In the genomic region with DNA sequence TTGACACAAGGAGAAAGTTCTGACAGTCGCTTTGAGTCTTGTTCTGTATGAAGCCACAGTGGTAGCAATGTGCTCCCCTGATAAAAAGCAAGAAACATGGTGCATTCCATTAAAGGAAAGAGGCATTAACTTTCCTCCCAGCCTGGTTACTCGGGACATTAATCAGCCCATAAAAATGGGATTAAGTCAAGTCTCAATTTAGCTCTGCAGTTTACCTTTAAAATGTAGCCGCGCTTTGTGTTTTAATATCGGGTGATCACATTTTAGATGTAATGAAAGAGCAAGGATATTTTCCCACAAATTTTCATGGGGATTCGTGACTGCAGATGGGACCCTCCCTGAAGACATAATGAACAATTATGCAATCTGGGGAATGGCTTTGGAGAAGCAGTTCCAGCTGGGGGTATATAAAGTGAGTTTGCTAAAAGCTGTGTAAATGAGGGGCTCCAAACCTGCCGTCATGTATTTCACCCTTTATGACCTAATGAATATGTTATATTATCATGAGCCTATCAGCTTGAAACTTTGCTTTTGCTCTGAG, we compare ENCODE assay signal across 31 cellular contexts. TPM values are rescaled to one million over a fixed set of nuclear protein-coding genes. Genes with fewer than 3 reads are reported as not detected.
"Had no signal": no experiment of that assay in that cellular context is flagged by ENCODE, and none has a peak within 500 bp of the region (broad histone marks: within the 10 kb centered on the region; RNA-seq: fewer than 3 reads in every experiment).

No MANE protein-coding gene starts in this region.

- DNase-seq: activated CD4-positive, alpha-beta memory T cell treated with anti-CD3 and anti-CD28 coated beads, Interleukin-2, amount 10 ng/mL, durations not matched to agents 7 days and 5 days; activated CD4-positive, alpha-beta T cell treated with anti-CD3 and anti-CD28 coated beads for 1 hour; activated CD4-positive, alpha-beta T cell treated with anti-CD3 and anti-CD28 coated beads, Interleukin-2, amount 10 ng/mL, durations not matched to agents 7 days and 5 days; activated CD8-positive, alpha-beta memory T cell treated with anti-CD3 and anti-CD28 coated beads, Interleukin-2, amount 50 U/mL, for 48 hours; activated gamma-delta T cell; activated naive CD4-positive, alpha-beta T cell treated with anti-CD3 and anti-CD28 coated beads, Interleukin-2, amount 10 ng/mL, durations not matched to agents 7 days and 5 days; activated T-cell treated with anti-CD3 and anti-CD28 coated beads, Interleukin-2, amount 50 U/mL, for 24 hours; amniotic stem cell; caudate nucleus; endodermal cell; foreskin fibroblast; heart left ventricle; kidney glomerular epithelial cell; left lung; lower lobe of right lung; mesenchymal stem cell; mucosa of descending colon; small intestine; stimulated activated CD4-positive, alpha-beta T cell treated with anti-CD3 and anti-CD28 coated beads, Interleukin-1b, Interleukin-23, amount 100 ng/mL, for 48 hours; stimulated activated CD4-positive, alpha-beta T cell treated with anti-CD3 and anti-CD28 coated beads, Interleukin-4, amount 100 ng/mL, for 4 hours; stimulated activated CD8-positive, alpha-beta memory T cell treated with anti-CD3 and anti-CD28 coated beads, Interleukin-4, amount 100 ng/mL, for 48 hours; stimulated activated naive CD8-positive, alpha-beta T cell treated with anti-CD3 and anti-CD28 coated beads, Interleukin-15, amount 100 ng/mL, for 72 hours; substantia nigra; T-helper 2 cell; tibial artery; upper lobe of right lung had no signal

- H3K9me3 ChIP-seq: heart left ventricle, left lung, lower lobe of right lung, mucosa of descending colon, tibial artery, upper lobe of right lung had no signal

- H3K4me1 ChIP-seq: left lung, lower lobe of right lung, upper lobe of right lung had no signal

- H3K27me3 ChIP-seq: heart left ventricle, left lung, tibial artery, upper lobe of right lung had no signal

- FAIRE-seq: astrocyte, small intestine had no signal

- H3K27ac ChIP-seq: heart left ventricle, left lung, lower lobe of right lung, tibial artery, upper lobe of right lung had no signal

- H3K36me3 ChIP-seq: heart left ventricle, left lung, lower lobe of right lung, tibial artery, upper lobe of right lung had no signal

- H3K4me3 ChIP-seq: heart left ventricle, left lung, lower lobe of right lung, mucosa of descending colon, tibial artery, upper lobe of right lung had no signal

- ATAC-seq: esophagus mucosa; heart left ventricle; left lung; lower lobe of right lung; mucosa of descending colon; natural killer cell treated with Interleukin-12 subunit alpha and Interleukin-12 subunit beta and Interleukin-15 and Interleukin-18, amount 100 ng/mL, for 72 hours; sciatic nerve; stimulated activated memory B cell treated with anti-CD40 and anti-IgM and Interleukin-4, amounts not matched to agents 10 μg/mL and 1 μg/mL and 100 μg/mL, for 72 hours; stimulated activated naive CD8-positive, alpha-beta T cell treated with anti-CD3 and anti-CD28 coated beads, Interleukin-15, amount 100 ng/mL, for 72 hours; upper lobe of right lung had no signal

RNA-seq across cellular contexts. Expression of a gene that starts 31.7 kb away (rescaled TPM):
- total RNA-seq: activated CD4-positive, alpha-beta T cell treated with anti-CD3 and anti-CD28 coated beads, Interleukin-2, amount 10 ng/mL, durations not matched to agents 7 days and 5 days had no signal
